ENCODE assay signal across 15 cellular contexts in genomic region chrX:117985241-117985640, GRCh38.
DNase-seq lines count a peak whose midpoint lies in the region; ATAC-seq, FAIRE-seq and TF ChIP-seq lines count a peak whose summit lies in the region.
"Had no signal": no experiment of that assay in that cellular context is flagged by ENCODE, and none has a peak within 500 bp of the region (broad histone marks: within the 10 kb centered on the region; RNA-seq: fewer than 3 reads in every experiment).

No MANE protein-coding gene starts in this region.

- no peaks in the 10 kb centered on the region for H3K36me3 Mint-ChIP-seq in MCF 10A (ENCODE audit: insufficient read depth, unreplicated experiment)

- H3K27ac Mint-ChIP-seq in MCF 10A (ENCODE audit: low read depth, unreplicated experiment), result no peak overlapping the region

- BruUV-seq in mammary epithelial cell (replicated peaks; lab: Mats Ljungman, UMichigan) (no TSS peak), MCF 10A (replicated peaks; lab: Mats Ljungman, UMichigan) (no TSS peak)

- CTCF ChIA-PET in mammary epithelial cell (lab: Charles Lee; ENCODE audit: low non-redundant PET), result interaction anchor here (0.7 kb wide), 1 partner anchor 147 kb away, joined by 5 read pairs; no protein-coding TSS in a partner anchor
- CTCF ChIA-PET in MCF 10A (lab: Yijun Ruan, JAX), result interaction anchor here (0.6 to 4.2 kb wide), 11 partner anchors 9 to 1791 kb away, joined by 3 to 35 read pairs (median 4); no protein-coding TSS in a partner anchor

- intact Hi-C loops in mammary epithelial cell (cut with micrococcal nuclease) (no loop called here), MCF 10A (cut with micrococcal nuclease) (loop anchor here (2.0 to 10.0 kb wide), 2 partner anchors 1490 to 1780 kb away; no protein-coding TSS in a partner anchor)

- H3K4me3 ChIP-seq in mammary epithelial cell (replicated peaks in 1 of 3; ENCODE audit: insufficient read depth in 1 of 3, low read depth in 2 of 3, low read length in 3 of 3) (no peak overlapping the region), epithelial cell of esophagus (ENCODE audit: low read length) (no peak overlapping the region), small intestine (ENCODE audit: low read depth in 1 of 2, low read length in 2 of 2) (no peak overlapping the region)
- H3K4me3 ChIP-seq: adrenal gland had no signal

- peak; percentile 23 for FAIRE-seq in small intestine (lab: Jason Lieb, UNC)

- in situ Hi-C loops in mammary epithelial cell (cut with MboI; ENCODE audit: low sequenced_read_pairs in 2 of 2), result no loop called here

- peaks cover 7% of the 10 kb centered on the region for H3K27me3 Mint-ChIP-seq in MCF 10A (ENCODE audit: insufficient read depth, unreplicated experiment)

- H3K4me1 Mint-ChIP-seq in MCF 10A (ENCODE audit: insufficient read depth, unreplicated experiment), result peaks cover 9% of the 10 kb centered on the region

- H4K20me1 ChIP-seq in mammary epithelial cell (ENCODE audit: insufficient read depth, low read length), result no peaks in the 10 kb centered on the region

- H3K4me1 ChIP-seq in mammary epithelial cell (ENCODE audit: insufficient read depth, low read length) (peaks cover 10% of the 10 kb centered on the region), small intestine (ENCODE audit: control insufficient read depth in 2 of 2, insufficient read depth in 1 of 2, low read depth in 1 of 2, low read length in 1 of 2) (no peaks in the 10 kb centered on the region)
- H3K4me1 ChIP-seq: adrenal gland had no signal

- H3K79me2 ChIP-seq in mammary epithelial cell (ENCODE audit: insufficient read depth, low read length), result no peaks in the 10 kb centered on the region

- H3K9me3 Mint-ChIP-seq in MCF 10A (ENCODE audit: unreplicated experiment), result no peaks in the 10 kb centered on the region

- no peak overlapping the region for H2AFZ ChIP-seq in mammary epithelial cell (ENCODE audit: low read depth, low read length)

- H3K27ac ChIP-seq in mammary epithelial cell (ENCODE audit: insufficient read depth, low read depth, low read length), result no peak overlapping the region
- no peak overlapping the region for H3K27ac ChIP-seq in small intestine (ENCODE audit: low read depth in 1 of 2, low read length in 1 of 2)
- H3K27ac ChIP-seq: adrenal gland had no signal

- 83% methylated on average over 1 of the region's 1 CpG for WGBS in mammary epithelial cell (ENCODE audit: low coverage, missing lambda C conversion rate)
- 21 to 52% (median 29%) methylated on average over 1 of the region's 1 CpG for WGBS in small intestine, 3 donors

- no peak for ATAC-seq in GM19035 (IDR thresholded peaks at IDR 0.05; ENCODE audit: unreplicated experiment)
- ATAC-seq: sciatic nerve had no signal

- DNase-seq in mammary epithelial cell, result no peak
- no peak for DNase-seq in MCF 10A (ENCODE audit: unreplicated experiment)
- DNase-seq in NCI-H748 (lab: John Stamatoyannopoulos, UW; ENCODE audit: unreplicated experiment), result peak; percentile 60
- DNase-seq in epithelial cell of esophagus (ENCODE audit: low read depth), result peak; percentile 18
- peak; percentile 72 for DNase-seq in small intestine
- no peak for DNase-seq in stimulated activated CD4-positive, alpha-beta T cell treated with anti-CD3 and anti-CD28 coated beads, Interleukin-2, amount 100 ng/mL, for 24 hours
- no peak for DNase-seq in activated CD4-positive, alpha-beta T cell treated with anti-CD3 and anti-CD28 coated beads for 1 hour
- DNase-seq: activated CD8-positive, alpha-beta memory T cell treated with anti-CD3 and anti-CD28 coated beads, Interleukin-2, amount 50 U/mL, for 4 hours; adrenal gland; GDM1; midbrain; T-helper 2 cell; trophoblast cell had no signal

- H3K4me3 Mint-ChIP-seq in MCF 10A (ENCODE audit: unreplicated experiment), result no peak overlapping the region

- H3K27me3 ChIP-seq in mammary epithelial cell (ENCODE audit: insufficient read depth, low read length), result no peaks in the 10 kb centered on the region
- H3K27me3 ChIP-seq in small intestine (ENCODE audit: control insufficient read depth in 2 of 2, insufficient read depth in 2 of 2, low read length in 2 of 2), result no peaks in the 10 kb centered on the region
- H3K27me3 ChIP-seq: adrenal gland had no signal

- dilution Hi-C loops in mammary epithelial cell (cut with HindIII; ENCODE audit: low sequenced_read_pairs), result no loop called here

- H3K4me2 ChIP-seq in mammary epithelial cell (ENCODE audit: insufficient read depth, low read depth, low read length), result no peak overlapping the region

- H3K9me3 ChIP-seq in mammary epithelial cell (replicated peaks; ENCODE audit: insufficient read depth, low read length) (no peaks in the 10 kb centered on the region), small intestine (ENCODE audit: control insufficient read depth, low read depth) (no peaks in the 10 kb centered on the region)
- H3K9me3 ChIP-seq: adrenal gland had no signal

- no peak overlapping the region for H3K9ac ChIP-seq in mammary epithelial cell (ENCODE audit: insufficient read depth, low read length)

- POLR2A ChIA-PET in MCF 10A (lab: Yijun Ruan, JAX), result no interaction called here

- TF ChIP-seq CTCF in mammary epithelial cell (conservative IDR thresholded peaks at IDR 0.05 in 1 of 2, IDR thresholded peaks at IDR 0.05 in 1 of 2; ENCODE audit: extremely low read depth in 1 of 2, insufficient read depth in 1 of 2, low read depth in 1 of 2, low read length in 2 of 2) (peak; percentile 32 to 48), MCF 10A (IDR thresholded peaks at IDR 0.05; ENCODE audit: unreplicated experiment) (no peak), epithelial cell of esophagus (IDR thresholded peaks at IDR 0.05; ENCODE audit: insufficient read depth, low read depth, low read length, missing control alignments) (peak; percentile 42)

- H3K36me3 ChIP-seq in mammary epithelial cell (ENCODE audit: insufficient read depth, low read length) (no peaks in the 10 kb centered on the region), small intestine (ENCODE audit: control insufficient read depth in 2 of 2, insufficient read depth in 2 of 2, low read length in 2 of 2) (no peaks in the 10 kb centered on the region)
- H3K36me3 ChIP-seq: adrenal gland had no signal

Comparison
In these comparisons a context has a peak if more than half of its experiments do, and no peak if none do; other contexts are left out.
1. DNase-seq: peak in NCI-H748 (single experiment), epithelial cell of esophagus (single experiment) and small intestine (single experiment); none in mammary epithelial cell (single experiment), MCF 10A (single experiment), stimulated activated CD4-positive, alpha-beta T cell treated with anti-CD3 and anti-CD28 coated beads, Interleukin-2, amount 100 ng/mL, for 24 hours (0 of 2) and activated CD4-positive, alpha-beta T cell treated with anti-CD3 and anti-CD28 coated beads for 1 hour (single experiment).